In genomic region chr10:50605280-50606270, GRCh38 we compare ENCODE assay signal across 8 cellular contexts. TPM values are rescaled to one million over a fixed set of nuclear protein-coding genes. Genes with fewer than 3 reads are reported as not detected.
DNase-seq lines count a peak whose midpoint lies in the region; ATAC-seq and TF ChIP-seq lines count a peak whose summit lies in the region.

No MANE protein-coding gene starts in this region.

- ATAC-seq in GM21390 (IDR thresholded peaks at IDR 0.05; ENCODE audit: unreplicated experiment), result peak; percentile 75
- ATAC-seq in activated CD8-positive, alpha-beta T cell treated with anti-CD3 and anti-CD28 coated beads, Interleukin-2, amount 10 ng/mL, durations not matched to agents 7 days and 5 days, result peak; percentile 49
- ATAC-seq in left ventricle myocardium superior, result peak; percentile 91
- peak; percentile 62 for ATAC-seq in stimulated activated naive CD8-positive, alpha-beta T cell treated with anti-CD3 and anti-CD28 coated beads, Interleukin-15, Interleukin-2, amounts not matched to agents 100 U/mL and 50 U/mL, for 24 hours

- no peak for TF ChIP-seq CTCF in HL-60 (IDR thresholded peaks at IDR 0.05; ENCODE audit: insufficient read depth, low read length)

- H3K4me3 Mint-ChIP-seq in activated CD8-positive, alpha-beta T cell treated with anti-CD3 and anti-CD28 coated beads, Interleukin-2, amount 10 ng/mL, durations not matched to agents 7 days and 5 days, result no peak overlapping the region
- no peak overlapping the region for H3K4me3 Mint-ChIP-seq in activated CD4-positive, alpha-beta T cell treated with anti-CD3 and anti-CD28 coated beads, Interleukin-2, amount 10 ng/mL, durations not matched to agents 24 days and 14 days

- no peak overlapping the region for H3K4me3 ChIP-seq in HL-60 (replicated peaks; ENCODE audit: insufficient read depth, low read length)

- H3K36me3 Mint-ChIP-seq in activated CD8-positive, alpha-beta T cell treated with anti-CD3 and anti-CD28 coated beads, Interleukin-2, amount 10 ng/mL, durations not matched to agents 7 days and 5 days (ENCODE audit: low read depth), result no peaks in the 10 kb centered on the region
- no peaks in the 10 kb centered on the region for H3K36me3 Mint-ChIP-seq in activated CD4-positive, alpha-beta T cell treated with anti-CD3 and anti-CD28 coated beads, Interleukin-2, amount 10 ng/mL, durations not matched to agents 24 days and 14 days (ENCODE audit: low read depth)

- H3K27ac ChIP-seq in HL-60 (replicated peaks), result no peak overlapping the region

- no peaks in the 10 kb centered on the region for H3K9me3 Mint-ChIP-seq in activated CD8-positive, alpha-beta T cell treated with anti-CD3 and anti-CD28 coated beads, Interleukin-2, amount 10 ng/mL, durations not matched to agents 7 days and 5 days (ENCODE audit: insufficient read depth)
- H3K9me3 Mint-ChIP-seq in activated CD4-positive, alpha-beta T cell treated with anti-CD3 and anti-CD28 coated beads, Interleukin-2, amount 10 ng/mL, durations not matched to agents 24 days and 14 days, result no peaks in the 10 kb centered on the region

- peak overlapping the region; percentile 13 for H3K27ac Mint-ChIP-seq in activated CD8-positive, alpha-beta T cell treated with anti-CD3 and anti-CD28 coated beads, Interleukin-2, amount 10 ng/mL, durations not matched to agents 7 days and 5 days
- no peak overlapping the region for H3K27ac Mint-ChIP-seq in activated CD4-positive, alpha-beta T cell treated with anti-CD3 and anti-CD28 coated beads, Interleukin-2, amount 10 ng/mL, durations not matched to agents 24 days and 14 days

- H3K4me1 Mint-ChIP-seq in activated CD8-positive, alpha-beta T cell treated with anti-CD3 and anti-CD28 coated beads, Interleukin-2, amount 10 ng/mL, durations not matched to agents 7 days and 5 days (ENCODE audit: low read depth), result peaks cover 46% of the 10 kb centered on the region
- H3K4me1 Mint-ChIP-seq in activated CD4-positive, alpha-beta T cell treated with anti-CD3 and anti-CD28 coated beads, Interleukin-2, amount 10 ng/mL, durations not matched to agents 24 days and 14 days, result peaks cover 29% of the 10 kb centered on the region

- peak; percentile 70 for DNase-seq in GF-D8 (lab: John Stamatoyannopoulos, UW)
- peak; percentile 20 to 50 for DNase-seq in HL-60 (ENCODE audit: low read depth in 1 of 2, low spot score in 1 of 2)
- no peak for DNase-seq in activated CD8-positive, alpha-beta T cell treated with anti-CD3 and anti-CD28 coated beads, Interleukin-2, amount 10 ng/mL, durations not matched to agents 7 days and 5 days
- DNase-seq in left ventricle myocardium superior, result no peak
- no peak for DNase-seq in stimulated activated naive CD8-positive, alpha-beta T cell treated with anti-CD3 and anti-CD28 coated beads, Interleukin-15, Interleukin-2, amounts not matched to agents 100 U/mL and 50 U/mL, for 24 hours
- DNase-seq in middle frontal gyrus (ENCODE audit: extremely low spot score, low spot score), result no peak
- no peak for DNase-seq in activated CD4-positive, alpha-beta T cell treated with anti-CD3 and anti-CD28 coated beads, Interleukin-2, amount 10 ng/mL, durations not matched to agents 24 days and 14 days

- POLR2A ChIA-PET in activated CD8-positive, alpha-beta T cell treated with anti-CD3 and anti-CD28 coated beads, Interleukin-2, amount 10 ng/mL, durations not matched to agents 7 days and 5 days (lab: Charles Lee), result interaction anchor here (0.6 kb wide), 1 partner anchor 35 kb away, joined by 3 read pairs; no protein-coding TSS in a partner anchor

- intact Hi-C loops in left ventricle myocardium superior (cut with micrococcal nuclease), result loop anchor here (5.0 kb wide), 1 partner anchor 48 kb away; no protein-coding TSS in a partner anchor
- intact Hi-C loops in activated CD4-positive, alpha-beta T cell treated with anti-CD3 and anti-CD28 coated beads, Interleukin-2, amount 10 ng/mL, durations not matched to agents 24 days and 14 days (cut with micrococcal nuclease), result no loop called here

- no peaks in the 10 kb centered on the region for H3K27me3 ChIP-seq in HL-60 (ENCODE audit: insufficient read depth, poor library complexity, severe bottlenecking)

- H3K27me3 Mint-ChIP-seq in activated CD8-positive, alpha-beta T cell treated with anti-CD3 and anti-CD28 coated beads, Interleukin-2, amount 10 ng/mL, durations not matched to agents 7 days and 5 days (ENCODE audit: low read depth), result no peaks in the 10 kb centered on the region
- H3K27me3 Mint-ChIP-seq in activated CD4-positive, alpha-beta T cell treated with anti-CD3 and anti-CD28 coated beads, Interleukin-2, amount 10 ng/mL, durations not matched to agents 24 days and 14 days, result no peaks in the 10 kb centered on the region

- CTCF ChIA-PET in activated CD8-positive, alpha-beta T cell treated with anti-CD3 and anti-CD28 coated beads, Interleukin-2, amount 10 ng/mL, durations not matched to agents 7 days and 5 days (lab: Charles Lee), result interaction anchor here (0.6 to 4.4 kb wide), 3 partner anchors 13 to 183 kb away, joined by 3 to 19 read pairs (median 3); no protein-coding TSS in a partner anchor

RNA-seq across cellular contexts. Expression of gene SGMS1, which starts 18.2 kb away (rescaled TPM):
- 10 to 100 TPM; 14.2 to 16.4 TPM for total RNA-seq in activated CD8-positive, alpha-beta T cell treated with anti-CD3 and anti-CD28 coated beads, Interleukin-2, amount 10 ng/mL, durations not matched to agents 7 days and 5 days
- total RNA-seq in left ventricle myocardium superior, result 21.9 TPM
- total RNA-seq in activated CD4-positive, alpha-beta T cell treated with anti-CD3 and anti-CD28 coated beads, Interleukin-2, amount 10 ng/mL, durations not matched to agents 24 days and 14 days, result 14.2 and 14.3 TPM in 2 replicates

Comparison
In these comparisons a context has a peak if more than half of its experiments do, and no peak if none do; other contexts are left out.
1. DNase-seq: peak in GF-D8 (single experiment) and HL-60 (2 of 2); none in activated CD8-positive, alpha-beta T cell treated with anti-CD3 and anti-CD28 coated beads, Interleukin-2, amount 10 ng/mL, durations not matched to agents 7 days and 5 days (single experiment), left ventricle myocardium superior (single experiment), stimulated activated naive CD8-positive, alpha-beta T cell treated with anti-CD3 and anti-CD28 coated beads, Interleukin-15, Interleukin-2, amounts not matched to agents 100 U/mL and 50 U/mL, for 24 hours (single experiment), middle frontal gyrus (single experiment) and activated CD4-positive, alpha-beta T cell treated with anti-CD3 and anti-CD28 coated beads, Interleukin-2, amount 10 ng/mL, durations not matched to agents 24 days and 14 days (single experiment).
2. Peak in every context shown above with its lines, with median percentiles within 50 percentile points of each other: ATAC-seq.